ENCODE assay signal across 26 cellular contexts in the genomic region with DNA sequence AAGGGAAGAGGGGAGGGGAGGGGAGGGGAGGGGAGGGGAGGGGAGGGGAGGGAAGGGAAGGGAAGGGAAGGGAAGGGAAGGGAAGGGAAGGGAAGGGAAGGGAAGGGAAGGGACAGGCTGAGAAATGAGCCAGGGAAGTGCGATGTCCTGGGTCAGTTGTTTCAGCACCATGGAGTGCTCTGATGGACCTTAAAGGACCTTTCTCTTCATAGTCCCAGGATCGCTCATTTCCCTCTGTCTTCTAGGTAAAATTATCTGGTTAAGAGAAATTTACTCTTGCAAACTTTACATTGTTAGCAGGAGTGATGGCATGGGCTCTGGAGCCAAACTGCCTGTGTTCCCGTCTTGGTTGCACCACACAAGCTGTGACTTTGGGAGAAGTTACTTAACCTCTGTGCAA.
"Had no signal": no experiment of that assay in that cellular context is flagged by ENCODE, and none has a peak within 500 bp of the region (broad histone marks: within the 10 kb centered on the region; RNA-seq: fewer than 3 reads in every experiment).

No MANE protein-coding gene starts in this region.

- H3K9me3 ChIP-seq: esophagus squamous epithelium, gastrocnemius medialis, heart right ventricle, left lung, lower lobe of right lung, mucosa of descending colon had no signal

- H3K27ac Mint-ChIP-seq: mesothelial cell of epicardium, naive B cell had no signal

- H3K36me3 ChIP-seq: esophagus squamous epithelium, gastrocnemius medialis, heart right ventricle, left lung, lower lobe of right lung had no signal

- H3K4me3 Mint-ChIP-seq: mesothelial cell of epicardium, naive B cell had no signal

- DNase-seq: dermis blood vessel endothelial cell; dorsolateral prefrontal cortex; effector CD4-positive, alpha-beta T cell; effector memory CD4-positive, alpha-beta T cell; erythroblast; esophagus squamous epithelium; foreskin fibroblast; foreskin melanocyte; gastrocnemius medialis; glutamatergic neuron; heart right ventricle; hippocampal formation; left cardiac atrium; left lung; left ventricle myocardium superior; lower lobe of right lung; mesenchymal stem cell; mucosa of descending colon; naive B cell had no signal

- H3K27ac ChIP-seq: coronary artery, dorsolateral prefrontal cortex, epithelial cell of prostate, esophagus squamous epithelium, gastrocnemius medialis, heart right ventricle, left lung, lower lobe of right lung had no signal

- H3K4me1 Mint-ChIP-seq: mesothelial cell of epicardium, naive B cell had no signal

- H3K27me3 ChIP-seq: gastrocnemius medialis had no signal

- H3K36me3 Mint-ChIP-seq: mesothelial cell of epicardium, naive B cell had no signal

- H3K9me3 Mint-ChIP-seq: mesothelial cell of epicardium had no signal

- ATAC-seq: esophagus mucosa, gastrocnemius medialis, heart right ventricle, left cardiac atrium, left lung, left ventricle myocardium superior, lower lobe of right lung, mucosa of descending colon had no signal

- H3K4me1 ChIP-seq: esophagus squamous epithelium, gastrocnemius medialis, heart right ventricle, left lung, lower lobe of right lung had no signal

- H3K4me3 ChIP-seq: coronary artery, dorsolateral prefrontal cortex, esophagus squamous epithelium, gastrocnemius medialis, heart right ventricle, left lung, lower lobe of right lung, mucosa of descending colon had no signal

- FAIRE-seq: colon, islet of Langerhans, keratinocyte had no signal
